In genomic region chr1:152029937-152030211, GRCh38 we compare ENCODE assay signal across 30 cellular contexts. TPM values are rescaled to one million over a fixed set of nuclear protein-coding genes. Genes with fewer than 3 reads are reported as not detected.
DNase-seq lines count a peak whose midpoint lies in the region; ATAC-seq and TF ChIP-seq lines count a peak whose summit lies in the region.
"Had no signal": no experiment of that assay in that cellular context is flagged by ENCODE, and none has a peak within 500 bp of the region (broad histone marks: within the 10 kb centered on the region; RNA-seq: fewer than 3 reads in every experiment).

No MANE protein-coding gene starts in this region.

- TF ChIP-seq CTCF in A673 (conservative IDR thresholded peaks at IDR 0.05; ENCODE audit: low read depth, low read length): no peak
- TF ChIP-seq CTCF in CD4-positive, alpha-beta T cell (IDR thresholded peaks at IDR 0.05): no peak
- TF ChIP-seq CTCF in foreskin keratinocyte (conservative IDR thresholded peaks at IDR 0.05): no peak
- TF ChIP-seq CTCF in osteoblast (IDR thresholded peaks at IDR 0.05; ENCODE audit: extremely low read depth, low read depth, low read length): no peak

- H3K36me3 Mint-ChIP-seq in CD4-positive, alpha-beta T cell (ENCODE audit: low read depth): peaks cover 50% of the 10 kb centered on the region
- H3K36me3 Mint-ChIP-seq in activated CD8-positive, alpha-beta memory T cell treated with anti-CD3 and anti-CD28 coated beads, Interleukin-2, amount 10 ng/mL, durations not matched to agents 7 days and 5 days: peaks cover 50% of the 10 kb centered on the region

- CTCF ChIA-PET in A673 (lab: Charles Lee): no interaction called here
- CTCF ChIA-PET in CD4-positive, alpha-beta T cell (lab: Charles Lee): no interaction called here
- CTCF ChIA-PET in activated CD8-positive, alpha-beta memory T cell treated with anti-CD3 and anti-CD28 coated beads, Interleukin-2, amount 10 ng/mL, durations not matched to agents 7 days and 5 days (lab: Charles Lee): no interaction called here

- BruUV-seq in A673 (replicated peaks; lab: Mats Ljungman, UMichigan): no TSS peak

- WGBS in right cardiac atrium: 94% methylated on average over 4 of the region's 4 CpGs

- H4K20me1 ChIP-seq in osteoblast (ENCODE audit: insufficient read depth, low read length): peaks cover 33% of the 10 kb centered on the region

- POLR2A ChIA-PET in A673 (lab: Charles Lee; ENCODE audit: low non-redundant PET): no interaction called here
- POLR2A ChIA-PET in CD4-positive, alpha-beta T cell (lab: Charles Lee): no interaction called here

- H3K27me3 Mint-ChIP-seq in CD4-positive, alpha-beta T cell: no peaks in the 10 kb centered on the region
- no peaks in the 10 kb centered on the region for H3K27me3 Mint-ChIP-seq in activated CD8-positive, alpha-beta memory T cell treated with anti-CD3 and anti-CD28 coated beads, Interleukin-2, amount 10 ng/mL, durations not matched to agents 7 days and 5 days
- H3K27me3 Mint-ChIP-seq: effector memory CD8-positive, alpha-beta T cell had no signal

- DNase-seq in A673 (ENCODE audit: low spot score) (no peak), SW480 (ENCODE audit: low spot score) (peak; percentile 63), foreskin keratinocyte (no peak), right cardiac atrium (no peak), NCI-H748 treated with DMSO at 0.1 percent for 48 hours (lab: John Stamatoyannopoulos, UW) (no peak), osteoblast (ENCODE audit: insufficient read length, low spot score, missing footprints) (no peak)
- no peak for DNase-seq in CD4-positive, alpha-beta T cell
- DNase-seq in activated CD8-positive, alpha-beta memory T cell treated with anti-CD3 and anti-CD28 coated beads, Interleukin-2, amount 10 ng/mL, durations not matched to agents 7 days and 5 days: no peak
- DNase-seq: activated CD4-positive, CD25-positive, alpha-beta regulatory T cell; CD4-positive, CD25-positive, alpha-beta regulatory T cell; DMS153; effector memory CD8-positive, alpha-beta T cell; foreskin melanocyte; hippocampal formation; NCI-H1092 treated with DMSO at 0.1 percent for 48 hours; NCI-H1930; NCI-H524 treated with DMSO at 0.1 percent for 48 hours; right lobe of liver; stimulated activated CD4-positive, alpha-beta T cell treated with anti-CD3 and anti-CD28 coated beads, Interleukin-4, amount 100 ng/mL, for 4 hours; stimulated activated naive B cell treated with anti-CD40 and anti-IgM and Interleukin-4, amounts not matched to agents 10 μg/mL and 1 μg/mL and 100 μg/mL, for 72 hours had no signal

- H2AFZ ChIP-seq in osteoblast (ENCODE audit: low read length): no peak overlapping the region

- H3K27ac Mint-ChIP-seq in CD4-positive, alpha-beta T cell: peak overlapping the region; percentile 66
- no peak overlapping the region for H3K27ac Mint-ChIP-seq in activated CD8-positive, alpha-beta memory T cell treated with anti-CD3 and anti-CD28 coated beads, Interleukin-2, amount 10 ng/mL, durations not matched to agents 7 days and 5 days
- H3K27ac Mint-ChIP-seq: IgD-negative memory B cell; stimulated activated naive B cell treated with anti-CD40 and anti-IgM and Interleukin-4, amounts not matched to agents 10 μg/mL and 1 μg/mL and 100 μg/mL, for 72 hours had no signal

- no peak for ATAC-seq in CD4-positive, alpha-beta T cell (ENCODE audit: poor library complexity)
- ATAC-seq in foreskin keratinocyte (no peak), right cardiac atrium (no peak)
- no peak for ATAC-seq in activated CD8-positive, alpha-beta memory T cell treated with anti-CD3 and anti-CD28 coated beads, Interleukin-2, amount 10 ng/mL, durations not matched to agents 7 days and 5 days
- ATAC-seq: effector memory CD8-positive, alpha-beta T cell; left lobe of liver; right lobe of liver; stimulated activated naive B cell treated with anti-CD40 and anti-IgM and Interleukin-4, amounts not matched to agents 10 μg/mL and 1 μg/mL and 100 μg/mL, for 72 hours had no signal

- peaks cover 51% of the 10 kb centered on the region for H3K4me1 Mint-ChIP-seq in CD4-positive, alpha-beta T cell (ENCODE audit: low read depth)
- peaks cover 40% of the 10 kb centered on the region for H3K4me1 Mint-ChIP-seq in activated CD8-positive, alpha-beta memory T cell treated with anti-CD3 and anti-CD28 coated beads, Interleukin-2, amount 10 ng/mL, durations not matched to agents 7 days and 5 days

- H3K27me3 ChIP-seq in A673 (replicated peaks; ENCODE audit: insufficient read depth, low read depth, low read length, poor library complexity) (no peaks in the 10 kb centered on the region), foreskin keratinocyte (no peaks in the 10 kb centered on the region), right cardiac atrium (ENCODE audit: control insufficient read depth, insufficient read depth) (no peaks in the 10 kb centered on the region), osteoblast (ENCODE audit: insufficient read depth, low read length) (peaks cover 5% of the 10 kb centered on the region)
- no peaks in the 10 kb centered on the region for H3K27me3 ChIP-seq in CD4-positive, alpha-beta T cell (ENCODE audit: control insufficient read depth, insufficient read depth, low read length)
- H3K27me3 ChIP-seq: right lobe of liver, suprapubic skin had no signal

- H3K4me1 ChIP-seq in A673 (ENCODE audit: insufficient read depth, low read length, poor library complexity, severe bottlenecking) (peaks cover 23% of the 10 kb centered on the region), foreskin keratinocyte (peaks cover 37% of the 10 kb centered on the region), right cardiac atrium (ENCODE audit: control insufficient read depth, insufficient read depth, low read length) (no peaks in the 10 kb centered on the region), osteoblast (ENCODE audit: insufficient read depth, low read length) (peaks cover 14% of the 10 kb centered on the region)

- H3K79me2 ChIP-seq in osteoblast (ENCODE audit: insufficient read depth, low read length): peaks cover 19% of the 10 kb centered on the region

- no peak overlapping the region for H3K4me2 ChIP-seq in osteoblast (ENCODE audit: insufficient read depth, low read length)

- peak overlapping the region; percentile 65 for H3K27ac ChIP-seq in A673 (ENCODE audit: low read depth, low read length, poor library complexity, severe bottlenecking)
- no peak overlapping the region for H3K27ac ChIP-seq in CD4-positive, alpha-beta T cell (ENCODE audit: low read depth, low read length)
- peak overlapping the region; percentile 73 for H3K27ac ChIP-seq in foreskin keratinocyte
- H3K27ac ChIP-seq in right cardiac atrium (ENCODE audit: low read length): no peak overlapping the region
- H3K27ac ChIP-seq in osteoblast (ENCODE audit: low read depth, low read length): no peak overlapping the region
- H3K27ac ChIP-seq: coronary artery, right lobe of liver, suprapubic skin had no signal

- H3K36me3 ChIP-seq in A673 (ENCODE audit: insufficient read depth, low read length, poor library complexity, severe bottlenecking) (peaks cover 23% of the 10 kb centered on the region), osteoblast (ENCODE audit: insufficient read depth, low read length) (peaks cover 36% of the 10 kb centered on the region)

- no peaks in the 10 kb centered on the region for H3K9me3 Mint-ChIP-seq in CD4-positive, alpha-beta T cell
- no peaks in the 10 kb centered on the region for H3K9me3 Mint-ChIP-seq in activated CD8-positive, alpha-beta memory T cell treated with anti-CD3 and anti-CD28 coated beads, Interleukin-2, amount 10 ng/mL, durations not matched to agents 7 days and 5 days (ENCODE audit: low read depth)
- H3K9me3 Mint-ChIP-seq: effector memory CD8-positive, alpha-beta T cell; stimulated activated naive B cell treated with anti-CD40 and anti-IgM and Interleukin-4, amounts not matched to agents 10 μg/mL and 1 μg/mL and 100 μg/mL, for 72 hours had no signal

- intact Hi-C loops in A673 (cut with micrococcal nuclease; ENCODE audit: unreplicated experiment): no loop called here
- intact Hi-C loops in CD4-positive, alpha-beta T cell (cut with DNase I, micrococcal nuclease): no loop called here
- intact Hi-C loops in right cardiac atrium (cut with DNase I): no loop called here

- no peak overlapping the region for H3K4me3 Mint-ChIP-seq in CD4-positive, alpha-beta T cell
- no peak overlapping the region for H3K4me3 Mint-ChIP-seq in activated CD8-positive, alpha-beta memory T cell treated with anti-CD3 and anti-CD28 coated beads, Interleukin-2, amount 10 ng/mL, durations not matched to agents 7 days and 5 days
- H3K4me3 Mint-ChIP-seq: effector memory CD8-positive, alpha-beta T cell; stimulated activated naive B cell treated with anti-CD40 and anti-IgM and Interleukin-4, amounts not matched to agents 10 μg/mL and 1 μg/mL and 100 μg/mL, for 72 hours had no signal

- no peaks in the 10 kb centered on the region for H3K9me3 ChIP-seq in A673 (ENCODE audit: low read depth, low read length, poor library complexity, severe bottlenecking)
- H3K9me3 ChIP-seq in CD4-positive, alpha-beta T cell (ENCODE audit: control insufficient read depth, low read length): no peaks in the 10 kb centered on the region
- H3K9me3 ChIP-seq in right cardiac atrium (ENCODE audit: control insufficient read depth, low read length): no peaks in the 10 kb centered on the region
- H3K9me3 ChIP-seq in osteoblast (ENCODE audit: low read depth, low read length): no peaks in the 10 kb centered on the region
- H3K9me3 ChIP-seq: right lobe of liver, suprapubic skin had no signal

- H3K4me3 ChIP-seq in A673 (ENCODE audit: low read depth, low read length, poor library complexity, severe bottlenecking) (no peak overlapping the region), right cardiac atrium (ENCODE audit: low read length) (no peak overlapping the region), osteoblast (ENCODE audit: insufficient read depth, low read length) (no peak overlapping the region)
- H3K4me3 ChIP-seq: coronary artery, right lobe of liver, suprapubic skin had no signal

RNA-seq across cellular contexts. Expression of gene S100A11, which starts 6.9 kb away (rescaled TPM):
- 140 and 151 TPM in 2 replicates for total RNA-seq in A673 (2021)
- total RNA-seq in CD4-positive, alpha-beta T cell: 10 to 100 TPM; 23.6 to 24.1 TPM
- 3,510 and 4,063 TPM in 2 replicates for total RNA-seq in foreskin keratinocyte
- 7,478 and 9,136 TPM in 2 replicates for polyA plus RNA-seq in foreskin keratinocyte
- total RNA-seq in right cardiac atrium: 100 to 1,000 TPM in 3 of 4 donors, 10 to 100 TPM in 1; 56.3 to 144 (median 113) TPM
- 227 TPM for polyA plus RNA-seq in right cardiac atrium
- total RNA-seq in activated CD8-positive, alpha-beta memory T cell treated with anti-CD3 and anti-CD28 coated beads, Interleukin-2, amount 10 ng/mL, durations not matched to agents 7 days and 5 days: 100 to 1,000 TPM; 300 to 330 TPM
- total RNA-seq in osteoblast: 142 and 167 TPM in 2 replicates

RNA-seq across cellular contexts. Expression of gene S100A10, which starts 36.2 kb away (rescaled TPM):
- 34.0 and 42.4 TPM in 2 replicates for total RNA-seq in A673 (2021)
- 100 to 1,000 TPM; 189 to 204 TPM for total RNA-seq in CD4-positive, alpha-beta T cell
- 1,585 and 1,601 TPM in 2 replicates for total RNA-seq in foreskin keratinocyte
- polyA plus RNA-seq in foreskin keratinocyte: 2,964 and 3,214 TPM in 2 replicates
- total RNA-seq in right cardiac atrium: 100 to 1,000 TPM; 108 to 245 (median 200) TPM
- polyA plus RNA-seq in right cardiac atrium: 223 TPM
- total RNA-seq in activated CD8-positive, alpha-beta memory T cell treated with anti-CD3 and anti-CD28 coated beads, Interleukin-2, amount 10 ng/mL, durations not matched to agents 7 days and 5 days: 100 to 1,000 TPM; 333 to 424 TPM
- total RNA-seq in osteoblast: 103 and 116 TPM in 2 replicates

RNA-seq across cellular contexts. Expression of gene TCHHL1, which starts 59.0 kb away (rescaled TPM):
- total RNA-seq in A673 (2021) (not detected in 2 replicates), foreskin keratinocyte (not detected in 2 replicates), right cardiac atrium (not detected), osteoblast (not detected in 2 replicates)
- total RNA-seq in CD4-positive, alpha-beta T cell: not detected
- polyA plus RNA-seq in foreskin keratinocyte (not detected in 2 replicates), right cardiac atrium (not detected)
- not detected for total RNA-seq in activated CD8-positive, alpha-beta memory T cell treated with anti-CD3 and anti-CD28 coated beads, Interleukin-2, amount 10 ng/mL, durations not matched to agents 7 days and 5 days
- total RNA-seq: cardiac septum; CD4-positive, CD25-positive, alpha-beta regulatory T cell; esophagus mucosa; H4; left lobe of liver; myocyte; posterior vena cava; right lobe of liver; urinary bladder had no signal
- polyA plus RNA-seq: CD4-positive, CD25-positive, alpha-beta regulatory T cell; IgD-negative memory B cell; urinary bladder had no signal

Comparison
In these comparisons a context has a peak if more than half of its experiments do, and no peak if none do; other contexts are left out.
1. H3K27ac ChIP-seq: peak in A673 (single experiment) and foreskin keratinocyte (single experiment); none in CD4-positive, alpha-beta T cell (single experiment), right cardiac atrium (single experiment) and osteoblast (single experiment).
2. RNA of gene S100A11, which starts 6.9 kb away (total RNA-seq): 3,510 to 4,063 TPM in foreskin keratinocyte; 300 to 330 TPM in activated CD8-positive, alpha-beta memory T cell treated with anti-CD3 and anti-CD28 coated beads, Interleukin-2, amount 10 ng/mL, durations not matched to agents 7 days and 5 days, 140 to 151 TPM in A673, 142 to 167 TPM in osteoblast, 56.3 to 144 TPM in right cardiac atrium and 23.6 to 24.1 TPM in CD4-positive, alpha-beta T cell; every median in the first group is over 10 times any median in the second.